18 cellular contexts compared by ENCODE assay signal in the genomic region with DNA sequence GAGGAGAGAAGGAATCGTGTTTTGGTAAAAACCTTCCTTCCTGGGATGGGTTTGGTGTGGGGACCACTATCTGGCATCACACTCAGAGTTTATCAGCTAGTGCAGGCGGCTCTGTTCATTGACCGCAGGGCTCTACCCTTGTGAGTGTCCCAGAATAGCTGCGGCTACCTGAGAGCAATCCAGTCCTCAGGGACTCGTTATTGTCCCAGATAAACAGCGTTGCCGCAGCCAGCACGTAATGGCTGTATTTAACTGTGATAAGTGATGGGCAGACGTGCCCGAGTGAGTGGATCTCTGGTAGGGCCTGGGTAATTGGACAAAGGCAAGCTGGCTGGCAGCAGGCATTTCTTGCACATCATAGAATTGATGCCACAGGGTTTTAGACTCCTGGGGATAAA.
A peak's percentile ranks its signal among the peaks of the same experiment; 100 is the strongest.
DNase-seq lines count a peak whose midpoint lies in the region; ATAC-seq and TF ChIP-seq lines count a peak whose summit lies in the region.
"Had no signal": no experiment of that assay in that cellular context is flagged by ENCODE, and none has a peak within 500 bp of the region (broad histone marks: within the 10 kb centered on the region; RNA-seq: fewer than 3 reads in every experiment).

No MANE protein-coding gene starts in this region.

- H3K36me3 ChIP-seq in Karpas-422 (ENCODE audit: insufficient read depth, low read length) (no peaks in the 10 kb centered on the region), Panc1 (ENCODE audit: control insufficient read depth, insufficient read depth, low read length) (no peaks in the 10 kb centered on the region)
- H3K36me3 ChIP-seq: gastroesophageal sphincter, upper lobe of left lung had no signal

- no TSS peak for BruUV-seq in Panc1 (replicated peaks; lab: Mats Ljungman, UMichigan)

- no peak overlapping the region for H2AFZ ChIP-seq in Karpas-422 (ENCODE audit: low read length)

- 0 out of 2 replicates have a peak, but pooled peaks cover 6% of the 10 kb centered on the region for H3K79me2 ChIP-seq in Karpas-422 (ENCODE audit: low read length)

- DNase-seq in Karpas-422 (no peak), NCI-H2107 (lab: John Stamatoyannopoulos, UW) (peak; percentile 79), Panc1 (ENCODE audit: low read depth, low spot score) (no peak), left colon (no peak), COR-L47 (lab: John Stamatoyannopoulos, UW) (no peak), GM13976 (ENCODE audit: low spot score) (no peak)
- DNase-seq: C1 segment of cervical spinal cord; naive thymus-derived CD8-positive, alpha-beta T cell; NCI-H510A treated with DMSO at 0.1 percent for 48 hours; RPMI8226; stimulated activated CD4-positive, alpha-beta T cell treated with anti-CD3 and anti-CD28 coated beads, Interleukin-15, amount 100 ng/mL, for 24 hours; upper lobe of left lung had no signal

- ATAC-seq in Panc1, result no peak
- peak; percentile 71 for ATAC-seq in left colon
- no peak for ATAC-seq in HG02763 (IDR thresholded peaks at IDR 0.05; ENCODE audit: unreplicated experiment)
- ATAC-seq: gastroesophageal sphincter; HCT116; naive thymus-derived CD8-positive, alpha-beta T cell had no signal

- CTCF ChIA-PET in Panc1 (lab: Charles Lee), result no interaction called here

- TF ChIP-seq CTCF in Panc1 (IDR thresholded peaks at IDR 0.05), result no peak
- TF ChIP-seq CTCF in GM13976 (IDR thresholded peaks at IDR 0.05; ENCODE audit: borderline replicate concordance, control extremely low read depth, extremely low read depth, insufficient read depth, missing control alignments), result no peak

- H3K9me2 ChIP-seq in Karpas-422 (replicated peaks; ENCODE audit: insufficient read depth, low read length), result no peaks in the 10 kb centered on the region

- in situ Hi-C loops in Panc1 (cut with HindIII; ENCODE audit: low pct_unique_long_range_greater_than_20kb, low sequenced_read_pairs), result no loop called here
- in situ Hi-C loops in GM13976 (cut with MboI; ENCODE audit: low sequenced_read_pairs, unreplicated experiment), result loop anchor here (25.0 kb wide), 1 partner anchor 341 kb away; no protein-coding TSS in a partner anchor

- POLR2A ChIA-PET in Panc1 (lab: Charles Lee), result interaction anchor here (0.5 kb wide), 1 partner anchor 21 kb away, joined by 8 read pairs; no protein-coding TSS in a partner anchor

- peak overlapping the region; percentile 92 for H3K27ac ChIP-seq in Karpas-422 (ENCODE audit: low read length)
- H3K27ac ChIP-seq in Panc1 (ENCODE audit: low read length), result peak overlapping the region; percentile 89
- H3K27ac ChIP-seq: coronary artery, epithelial cell of prostate, gastroesophageal sphincter, upper lobe of left lung had no signal

- H3K4me1 ChIP-seq in Karpas-422 (ENCODE audit: low read length) (peaks cover 60% of the 10 kb centered on the region), Panc1 (ENCODE audit: control insufficient read depth, insufficient read depth, low read length) (peaks cover 50% of the 10 kb centered on the region)

- H3K4me3 ChIP-seq in Karpas-422 (ENCODE audit: low read length), result no peak overlapping the region
- no peak overlapping the region for H3K4me3 ChIP-seq in Panc1 (ENCODE audit: low read depth in 2 of 2, low read length in 2 of 2)
- H3K4me3 ChIP-seq: coronary artery, gastroesophageal sphincter, lung, upper lobe of left lung had no signal

- H3K9me3 ChIP-seq in Karpas-422 (ENCODE audit: low read length) (no peaks in the 10 kb centered on the region), Panc1 (ENCODE audit: control insufficient read depth, insufficient read depth, low read depth, low read length) (no peaks in the 10 kb centered on the region)
- H3K9me3 ChIP-seq: gastroesophageal sphincter, upper lobe of left lung had no signal

- no peaks in the 10 kb centered on the region for H3K27me3 ChIP-seq in Karpas-422 (ENCODE audit: low read length)
- no peaks in the 10 kb centered on the region for H3K27me3 ChIP-seq in Panc1 (ENCODE audit: control insufficient read depth, insufficient read depth, low read length)
- H3K27me3 ChIP-seq: gastroesophageal sphincter, upper lobe of left lung had no signal

- intact Hi-C loops in Panc1 (cut with micrococcal nuclease; ENCODE audit: unreplicated experiment), result no loop called here
- intact Hi-C loops in left colon (cut with DNase I, micrococcal nuclease), result no loop called here

- no peaks in the 10 kb centered on the region for H4K20me1 ChIP-seq in Karpas-422 (ENCODE audit: insufficient read depth, low read depth, low read length)

- no peak overlapping the region for H3K9ac ChIP-seq in Karpas-422 (ENCODE audit: low read length)

- H3K4me2 ChIP-seq in Karpas-422 (ENCODE audit: low read depth, low read length, poor library complexity, severe bottlenecking), result no peak overlapping the region
